Comparison of ENCODE assay signal across 42 cellular contexts in the genomic region with DNA sequence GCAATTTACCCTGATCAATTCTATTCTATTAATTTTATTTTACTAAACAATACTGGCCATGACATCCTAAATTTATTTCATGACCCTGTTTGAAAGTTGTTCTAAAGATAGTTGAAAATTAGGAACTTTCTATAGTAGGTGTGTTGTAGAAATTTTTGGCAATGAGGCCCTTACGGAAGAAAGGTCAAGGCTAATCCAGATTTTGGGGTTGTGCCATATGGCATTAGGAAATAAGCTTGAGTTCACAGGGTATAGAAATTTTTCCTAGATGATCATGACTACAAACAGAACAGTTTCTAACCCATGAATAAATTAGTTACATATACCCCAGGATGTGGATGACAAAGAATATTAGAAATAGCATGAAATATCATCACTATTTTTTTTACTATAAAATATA. TPM values are rescaled to one million over a fixed set of nuclear protein-coding genes. Genes with fewer than 3 reads are reported as not detected.
"Had no signal": no experiment of that assay in that cellular context is flagged by ENCODE, and none has a peak within 500 bp of the region (broad histone marks: within the 10 kb centered on the region; RNA-seq: fewer than 3 reads in every experiment).

No MANE protein-coding gene starts in this region.

- H3K27ac ChIP-seq: adrenal gland, ascending aorta, body of pancreas, brain microvascular endothelial cell, breast epithelium, cardiac muscle cell had no signal

- H3K4me3 ChIP-seq: adrenal gland, ascending aorta, body of pancreas, breast epithelium, cardiac muscle cell had no signal

- H3K4me1 ChIP-seq: adrenal gland, ascending aorta, breast epithelium had no signal

- FAIRE-seq: astrocyte, bronchial epithelial cell had no signal

- DNase-seq: activated effector memory CD4-positive, alpha-beta T cell treated with anti-CD3 and anti-CD28 coated beads, Interleukin-2, amount 50 U/mL, for 16 hours; activated effector memory CD4-positive, alpha-beta T cell treated with Interleukin-2 at 50 U/mL for 16 hours; activated gamma-delta T cell; activated gamma-delta T cell treated with Interleukin-2 at 50 U/mL for 16 hours; activated naive CD4-positive, alpha-beta T cell; activated naive CD4-positive, alpha-beta T cell treated with anti-CD3 and anti-CD28 coated beads, Interleukin-2, amount 10 ng/mL, durations not matched to agents 7 days and 5 days; activated naive CD4-positive, alpha-beta T cell treated with anti-CD3 and anti-CD28 coated beads, Interleukin-2, amount 50 U/mL, for 16 hours; activated naive CD4-positive, alpha-beta T cell treated with Interleukin-2 at 50 U/mL for 16 hours; activated naive CD8-positive, alpha-beta T cell treated with anti-CD3 and anti-CD28 coated beads for 36 hours; activated naive CD8-positive, alpha-beta T cell treated with anti-CD3 and anti-CD28 coated beads, Interleukin-2, amount 10 ng/mL, durations not matched to agents 7 days and 5 days; activated naive CD8-positive, alpha-beta T cell treated with anti-CD3 and anti-CD28 coated beads, Interleukin-2, amount 50 U/mL, for 24 hours; activated T-cell treated with anti-CD3 and anti-CD28 coated beads, Interleukin-2, amount 50 U/mL, for 1 hour; activated T-cell treated with anti-CD3 and anti-CD28 coated beads, Interleukin-2, amount 50 U/mL, for 24 hours; activated T-cell treated with anti-CD3 and anti-CD28 coated beads, Interleukin-2, amount 50 U/mL, for 4 hours; activated T-cell treated with anti-CD3 and anti-CD28 coated beads, Interleukin-2, amount 50 U/mL, for 48 hours; activated T-cell treated with anti-CD3 and anti-CD28 coated beads, Interleukin-2, amount 50 U/mL, for 72 hours; adrenal gland; amniotic stem cell; amygdala; anterior cingulate cortex; aorta; body of pancreas; brain microvascular endothelial cell; caudate nucleus; central memory CD4-positive, alpha-beta T cell; cerebellar nuclear complex had no signal

- ATAC-seq: activated naive CD4-positive, alpha-beta T cell treated with anti-CD3 and anti-CD28 coated beads, Interleukin-2, amount 50 U/mL, for 72 hours; activated naive CD8-positive, alpha-beta T cell treated with anti-CD3 and anti-CD28 coated beads, Interleukin-2, amount 50 U/mL, for 24 hours; activated T-cell treated with anti-CD3 and anti-CD28 coated beads, Interleukin-2, amount 50 U/mL, for 4 hours; activated T-cell treated with anti-CD3 and anti-CD28 coated beads, Interleukin-2, amount 50 U/mL, for 72 hours; activated T-helper 17 cell treated with anti-CD3 and anti-CD28 coated beads, Interleukin-2, amount 50 U/mL, for 72 hours; body of pancreas had no signal

- H3K4me1 Mint-ChIP-seq: activated naive CD4-positive, alpha-beta T cell treated with anti-CD3 and anti-CD28 coated beads, Interleukin-2, amount 10 ng/mL, durations not matched to agents 7 days and 5 days; activated naive CD4-positive, alpha-beta T cell treated with anti-CD3 and anti-CD28 coated beads, Interleukin-2, amount 50 U/mL, for 24 hours; activated naive CD8-positive, alpha-beta T cell treated with anti-CD3 and anti-CD28 coated beads for 36 hours; activated naive CD8-positive, alpha-beta T cell treated with anti-CD3 and anti-CD28 coated beads, Interleukin-2, amount 10 ng/mL, durations not matched to agents 7 days and 5 days; activated naive CD8-positive, alpha-beta T cell treated with anti-CD3 and anti-CD28 coated beads, Interleukin-2, amount 50 U/mL, for 24 hours; activated T-helper 17 cell treated with anti-CD3 and anti-CD28 coated beads, Interleukin-2, amount 50 U/mL, for 72 hours; brain; central memory CD8-positive, alpha-beta T cell had no signal

- H3K4me3 Mint-ChIP-seq: activated naive CD4-positive, alpha-beta T cell treated with anti-CD3 and anti-CD28 coated beads, Interleukin-2, amount 10 ng/mL, durations not matched to agents 7 days and 5 days; activated naive CD4-positive, alpha-beta T cell treated with anti-CD3 and anti-CD28 coated beads, Interleukin-2, amount 50 U/mL, for 24 hours; activated naive CD8-positive, alpha-beta T cell; activated naive CD8-positive, alpha-beta T cell treated with anti-CD3 and anti-CD28 coated beads for 36 hours; activated naive CD8-positive, alpha-beta T cell treated with anti-CD3 and anti-CD28 coated beads, Interleukin-2, amount 10 ng/mL, durations not matched to agents 7 days and 5 days; activated naive CD8-positive, alpha-beta T cell treated with anti-CD3 and anti-CD28 coated beads, Interleukin-2, amount 50 U/mL, for 24 hours; activated T-cell treated with anti-CD3 and anti-CD28 coated beads, Interleukin-2, amount 50 U/mL, for 24 hours; activated T-cell treated with anti-CD3 and anti-CD28 coated beads, Interleukin-2, amount 50 U/mL, for 4 hours; activated T-cell treated with anti-CD3 and anti-CD28 coated beads, Interleukin-2, amount 50 U/mL, for 72 hours; activated T-helper 1 cell treated with anti-CD3 and anti-CD28 coated beads, Interleukin-12 subunit alpha, Interleukin-12 subunit beta, Interleukin-2, Interleukin-4 antibody, amounts not matched to agents 30 ng/mL and 10 ng/mL and 1 ng/mL, durations not matched to agents 14 hours and 24 hours and 36 hours; activated T-helper 17 cell treated with anti-CD3 and anti-CD28 coated beads, Interleukin-2, amount 50 U/mL, for 72 hours; brain; central memory CD8-positive, alpha-beta T cell had no signal

- H3K9me3 ChIP-seq: adrenal gland, ascending aorta, body of pancreas, breast epithelium had no signal

- H3K36me3 Mint-ChIP-seq: activated naive CD4-positive, alpha-beta T cell treated with anti-CD3 and anti-CD28 coated beads, Interleukin-2, amount 10 ng/mL, durations not matched to agents 7 days and 5 days; activated naive CD4-positive, alpha-beta T cell treated with anti-CD3 and anti-CD28 coated beads, Interleukin-2, amount 50 U/mL, for 24 hours; activated naive CD4-positive, alpha-beta T cell treated with anti-CD3 and anti-CD28 coated beads, Interleukin-2, amount 50 U/mL, for 72 hours; activated naive CD8-positive, alpha-beta T cell; activated naive CD8-positive, alpha-beta T cell treated with anti-CD3 and anti-CD28 coated beads for 36 hours; activated naive CD8-positive, alpha-beta T cell treated with anti-CD3 and anti-CD28 coated beads, Interleukin-2, amount 10 ng/mL, durations not matched to agents 7 days and 5 days; brain had no signal

- H3K27me3 ChIP-seq: adrenal gland, ascending aorta, body of pancreas, breast epithelium, cardiac muscle cell had no signal

- H3K27ac Mint-ChIP-seq: activated naive CD4-positive, alpha-beta T cell treated with anti-CD3 and anti-CD28 coated beads, Interleukin-2, amount 10 ng/mL, durations not matched to agents 7 days and 5 days; activated naive CD4-positive, alpha-beta T cell treated with anti-CD3 and anti-CD28 coated beads, Interleukin-2, amount 50 U/mL, for 24 hours; activated naive CD4-positive, alpha-beta T cell treated with anti-CD3 and anti-CD28 coated beads, Interleukin-2, amount 50 U/mL, for 72 hours; activated naive CD8-positive, alpha-beta T cell; activated naive CD8-positive, alpha-beta T cell treated with anti-CD3 and anti-CD28 coated beads for 36 hours; activated naive CD8-positive, alpha-beta T cell treated with anti-CD3 and anti-CD28 coated beads, Interleukin-2, amount 10 ng/mL, durations not matched to agents 7 days and 5 days; activated naive CD8-positive, alpha-beta T cell treated with anti-CD3 and anti-CD28 coated beads, Interleukin-2, amount 50 U/mL, for 24 hours; activated T-cell treated with anti-CD3 and anti-CD28 coated beads, Interleukin-2, amount 50 U/mL, for 24 hours; activated T-cell treated with anti-CD3 and anti-CD28 coated beads, Interleukin-2, amount 50 U/mL, for 72 hours; activated T-helper 1 cell treated with anti-CD3 and anti-CD28 coated beads, Interleukin-12 subunit alpha, Interleukin-12 subunit beta, Interleukin-2, Interleukin-4 antibody, amounts not matched to agents 30 ng/mL and 10 ng/mL and 1 ng/mL, durations not matched to agents 14 hours and 24 hours and 36 hours; activated T-helper 17 cell treated with anti-CD3 and anti-CD28 coated beads, Interleukin-2, amount 50 U/mL, for 72 hours; activated T-helper 2 cell treated with anti-CD3 and anti-CD28 coated beads, Interferon-gamma antibody, Interleukin-2, Interleukin-4, amounts not matched to agents 10 μg/mL and 5 μg/mL and 100 μg/mL, durations not matched to agents 14 hours and 24 hours and 36 hours; brain had no signal

- H3K27me3 Mint-ChIP-seq: activated naive CD4-positive, alpha-beta T cell treated with anti-CD3 and anti-CD28 coated beads, Interleukin-2, amount 10 ng/mL, durations not matched to agents 7 days and 5 days; activated naive CD8-positive, alpha-beta T cell treated with anti-CD3 and anti-CD28 coated beads for 36 hours; activated naive CD8-positive, alpha-beta T cell treated with anti-CD3 and anti-CD28 coated beads, Interleukin-2, amount 10 ng/mL, durations not matched to agents 7 days and 5 days; activated naive CD8-positive, alpha-beta T cell treated with anti-CD3 and anti-CD28 coated beads, Interleukin-2, amount 50 U/mL, for 24 hours; brain had no signal

- H3K9me3 Mint-ChIP-seq: activated naive CD4-positive, alpha-beta T cell treated with anti-CD3 and anti-CD28 coated beads, Interleukin-2, amount 10 ng/mL, durations not matched to agents 7 days and 5 days; activated naive CD4-positive, alpha-beta T cell treated with anti-CD3 and anti-CD28 coated beads, Interleukin-2, amount 50 U/mL, for 24 hours; activated naive CD4-positive, alpha-beta T cell treated with anti-CD3 and anti-CD28 coated beads, Interleukin-2, amount 50 U/mL, for 72 hours; activated naive CD8-positive, alpha-beta T cell treated with anti-CD3 and anti-CD28 coated beads for 36 hours; activated naive CD8-positive, alpha-beta T cell treated with anti-CD3 and anti-CD28 coated beads, Interleukin-2, amount 10 ng/mL, durations not matched to agents 7 days and 5 days; activated naive CD8-positive, alpha-beta T cell treated with anti-CD3 and anti-CD28 coated beads, Interleukin-2, amount 50 U/mL, for 24 hours; activated T-cell treated with anti-CD3 and anti-CD28 coated beads, Interleukin-2, amount 50 U/mL, for 24 hours; activated T-cell treated with anti-CD3 and anti-CD28 coated beads, Interleukin-2, amount 50 U/mL, for 4 hours; activated T-cell treated with anti-CD3 and anti-CD28 coated beads, Interleukin-2, amount 50 U/mL, for 72 hours; activated T-helper 1 cell treated with anti-CD3 and anti-CD28 coated beads, Interleukin-12 subunit alpha, Interleukin-12 subunit beta, Interleukin-2, Interleukin-4 antibody, amounts not matched to agents 30 ng/mL and 10 ng/mL and 1 ng/mL, durations not matched to agents 14 hours and 24 hours and 36 hours; activated T-helper 17 cell treated with anti-CD3 and anti-CD28 coated beads, Interleukin-2, amount 50 U/mL, for 72 hours; activated T-helper 2 cell treated with anti-CD3 and anti-CD28 coated beads, Interferon-gamma antibody, Interleukin-2, Interleukin-4, amounts not matched to agents 10 μg/mL and 5 μg/mL and 100 μg/mL, durations not matched to agents 14 hours and 24 hours and 36 hours; brain; central memory CD8-positive, alpha-beta T cell had no signal

- H3K36me3 ChIP-seq: adrenal gland, ascending aorta, brain microvascular endothelial cell, breast epithelium, cardiac muscle cell had no signal

RNA-seq across cellular contexts. Expression of a gene that starts 7.8 kb away (rescaled TPM):
- total RNA-seq: activated naive CD4-positive, alpha-beta T cell treated with anti-CD3 and anti-CD28 coated beads, Interleukin-2, amount 50 U/mL, for 72 hours; activated naive CD8-positive, alpha-beta T cell treated with anti-CD3 and anti-CD28 coated beads for 36 hours; activated naive CD8-positive, alpha-beta T cell treated with anti-CD3 and anti-CD28 coated beads, Interleukin-2, amount 10 ng/mL, durations not matched to agents 7 days and 5 days; activated T-helper 1 cell treated with anti-CD3 and anti-CD28 coated beads, Interleukin-12 subunit alpha, Interleukin-12 subunit beta, Interleukin-2, Interleukin-4 antibody, amounts not matched to agents 30 ng/mL and 10 ng/mL and 1 ng/mL, durations not matched to agents 14 hours and 24 hours and 36 hours; activated T-helper 17 cell treated with anti-CD3 and anti-CD28 coated beads, Interleukin-2, amount 50 U/mL, for 72 hours; activated T-helper 2 cell treated with anti-CD3 and anti-CD28 coated beads, Interferon-gamma antibody, Interleukin-2, Interleukin-4, amounts not matched to agents 10 μg/mL and 5 μg/mL and 100 μg/mL, durations not matched to agents 14 hours and 24 hours and 36 hours; astrocyte; bronchial epithelial cell; cardiac septum; chondrocyte had no signal

RNA-seq across cellular contexts. Expression of a gene that starts 39.7 kb away (rescaled TPM):
- total RNA-seq: activated naive CD4-positive, alpha-beta T cell treated with anti-CD3 and anti-CD28 coated beads, Interleukin-2, amount 50 U/mL, for 72 hours; activated naive CD8-positive, alpha-beta T cell treated with anti-CD3 and anti-CD28 coated beads for 36 hours; activated naive CD8-positive, alpha-beta T cell treated with anti-CD3 and anti-CD28 coated beads, Interleukin-2, amount 10 ng/mL, durations not matched to agents 7 days and 5 days; activated T-cell treated with anti-CD3 and anti-CD28 coated beads, Interleukin-2, amount 50 U/mL, for 72 hours; activated T-helper 1 cell treated with anti-CD3 and anti-CD28 coated beads, Interleukin-12 subunit alpha, Interleukin-12 subunit beta, Interleukin-2, Interleukin-4 antibody, amounts not matched to agents 30 ng/mL and 10 ng/mL and 1 ng/mL, durations not matched to agents 14 hours and 24 hours and 36 hours; activated T-helper 17 cell treated with anti-CD3 and anti-CD28 coated beads, Interleukin-2, amount 50 U/mL, for 72 hours; activated T-helper 2 cell treated with anti-CD3 and anti-CD28 coated beads, Interferon-gamma antibody, Interleukin-2, Interleukin-4, amounts not matched to agents 10 μg/mL and 5 μg/mL and 100 μg/mL, durations not matched to agents 14 hours and 24 hours and 36 hours; ascending aorta; body of pancreas; bronchial epithelial cell; cardiac septum; chondrocyte had no signal
- polyA plus RNA-seq: adipose tissue, aorta had no signal
